Comparison of ENCODE assay signal across 8 cellular contexts in the genomic region with DNA sequence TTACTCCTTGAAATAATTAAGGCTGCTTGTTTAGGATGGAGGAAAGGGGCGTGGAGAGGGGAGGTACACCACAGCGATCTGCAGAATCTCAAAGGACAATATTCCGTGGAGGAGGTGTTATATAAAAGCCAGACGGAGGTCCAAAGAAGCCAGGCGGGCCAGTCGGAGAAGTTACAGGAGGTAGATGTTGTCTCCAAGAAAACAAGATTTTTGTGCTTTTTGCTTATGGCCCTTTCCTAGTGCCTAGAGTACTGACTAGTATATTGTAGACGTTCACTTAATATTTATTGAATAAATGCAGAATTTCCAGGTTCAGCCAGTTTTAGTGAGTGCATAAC. TPM values are rescaled to one million over a fixed set of nuclear protein-coding genes. Genes with fewer than 3 reads are reported as not detected.
DNase-seq lines count a peak whose midpoint lies in the region; ATAC-seq and TF ChIP-seq lines count a peak whose summit lies in the region.

No MANE protein-coding gene starts in this region.

- H3K36me3 ChIP-seq in stomach: no peaks in the 10 kb centered on the region

- no peak for TF ChIP-seq CTCF in stomach (IDR thresholded peaks at IDR 0.05)

- WGBS in stomach, 5 donors: 4 to 13% (median 10%) methylated on average over 7 of the region's 7 CpGs

- no peak for TF ChIP-seq POLR2A in stomach (IDR thresholded peaks at IDR 0.05)

- peaks cover 5% of the 10 kb centered on the region for H3K27me3 Mint-ChIP-seq in T-helper 2 cell treated with Interferon-gamma antibody and Interleukin-4, amounts not matched to agents 5 μg/mL and 100 μg/mL, for 36 hours (ENCODE audit: low read depth)
- H3K27me3 Mint-ChIP-seq in activated naive CD8-positive, alpha-beta T cell treated with anti-CD3 and anti-CD28 coated beads, Interleukin-2, amount 50 U/mL, for 24 hours: no peaks in the 10 kb centered on the region

- no peaks in the 10 kb centered on the region for H3K9me3 ChIP-seq in stomach

- DNase-seq in T-helper 2 cell treated with Interferon-gamma antibody and Interleukin-4, amounts not matched to agents 5 μg/mL and 100 μg/mL, for 36 hours (ENCODE audit: low spot score): no peak
- no peak for DNase-seq in T-helper 2 cell
- DNase-seq in activated naive CD8-positive, alpha-beta T cell treated with anti-CD3 and anti-CD28 coated beads, Interleukin-2, amount 50 U/mL, for 24 hours: peak; percentile 2
- peak; percentile 14 for DNase-seq in inferior parietal cortex (ENCODE audit: extremely low spot score)
- DNase-seq in stomach: no peak
- no peak for DNase-seq in A172 (ENCODE audit: low spot score)

- no peak for TF ChIP-seq EP300 in stomach (IDR thresholded peaks at IDR 0.05)

- H3K27ac ChIP-seq in stomach: peak overlapping the region; percentile 87 to 100 (median 90)

- peak overlapping the region; percentile 92 for H3K4me3 Mint-ChIP-seq in T-helper 2 cell treated with Interferon-gamma antibody and Interleukin-4, amounts not matched to agents 5 μg/mL and 100 μg/mL, for 36 hours
- H3K4me3 Mint-ChIP-seq in activated naive CD8-positive, alpha-beta T cell treated with anti-CD3 and anti-CD28 coated beads, Interleukin-2, amount 50 U/mL, for 24 hours: peak overlapping the region; percentile 93

- no peaks in the 10 kb centered on the region for H3K27me3 ChIP-seq in stomach

- no peak for ATAC-seq in activated naive CD8-positive, alpha-beta T cell treated with anti-CD3 and anti-CD28 coated beads, Interleukin-2, amount 50 U/mL, for 24 hours
- ATAC-seq in GM19467 (IDR thresholded peaks at IDR 0.05; ENCODE audit: unreplicated experiment) (no peak), GM21825 (IDR thresholded peaks at IDR 0.05; ENCODE audit: unreplicated experiment) (no peak)

- H3K9me3 Mint-ChIP-seq in T-helper 2 cell treated with Interferon-gamma antibody and Interleukin-4, amounts not matched to agents 5 μg/mL and 100 μg/mL, for 36 hours: no peaks in the 10 kb centered on the region
- H3K9me3 Mint-ChIP-seq in activated naive CD8-positive, alpha-beta T cell treated with anti-CD3 and anti-CD28 coated beads, Interleukin-2, amount 50 U/mL, for 24 hours: no peaks in the 10 kb centered on the region

- H3K27ac Mint-ChIP-seq in T-helper 2 cell treated with Interferon-gamma antibody and Interleukin-4, amounts not matched to agents 5 μg/mL and 100 μg/mL, for 36 hours: peak overlapping the region; percentile 31
- peak overlapping the region; percentile 22 for H3K27ac Mint-ChIP-seq in activated naive CD8-positive, alpha-beta T cell treated with anti-CD3 and anti-CD28 coated beads, Interleukin-2, amount 50 U/mL, for 24 hours

- H3K4me1 ChIP-seq in stomach: peaks cover 7 to 55% (median 31%) of the 10 kb centered on the region in 4 donors

- H3K4me3 ChIP-seq in stomach: peak overlapping the region; percentile 67 to 93 (median 84)

- peaks cover 19% of the 10 kb centered on the region for H3K36me3 Mint-ChIP-seq in T-helper 2 cell treated with Interferon-gamma antibody and Interleukin-4, amounts not matched to agents 5 μg/mL and 100 μg/mL, for 36 hours (ENCODE audit: low read depth)
- peaks cover 30% of the 10 kb centered on the region for H3K36me3 Mint-ChIP-seq in activated naive CD8-positive, alpha-beta T cell treated with anti-CD3 and anti-CD28 coated beads, Interleukin-2, amount 50 U/mL, for 24 hours (ENCODE audit: low read depth)

- intact Hi-C loops in stomach (cut with DNase I; ENCODE audit: low total_unique reads): no loop called here

- peaks cover 45% of the 10 kb centered on the region for H3K4me1 Mint-ChIP-seq in T-helper 2 cell treated with Interferon-gamma antibody and Interleukin-4, amounts not matched to agents 5 μg/mL and 100 μg/mL, for 36 hours (ENCODE audit: low read depth)
- H3K4me1 Mint-ChIP-seq in activated naive CD8-positive, alpha-beta T cell treated with anti-CD3 and anti-CD28 coated beads, Interleukin-2, amount 50 U/mL, for 24 hours: peaks cover 56% of the 10 kb centered on the region

RNA-seq across cellular contexts. Expression of a gene that starts 0.8 kb away (rescaled TPM):
- 10 to 100 TPM; 10.3 to 43.9 (median 20.9) TPM for total RNA-seq in stomach
- polyA plus RNA-seq in stomach: 10 to 100 TPM in 1 of 3 donors, 1 to 10 TPM in 2; 5.5 to 22.2 (median 8.0) TPM
- 37.5 and 37.6 TPM in 2 replicates for total RNA-seq in A172 (2014; rRNA removed; shearing (Covaris generic))

RNA-seq across cellular contexts. Expression of a gene that starts 57.2 kb away (rescaled TPM):
- total RNA-seq in stomach: not detected
- not detected for polyA plus RNA-seq in stomach
- total RNA-seq in A172 (2014; rRNA removed; shearing (Covaris generic)): not detected in 2 replicates

Comparison
In these comparisons a context has a peak if more than half of its experiments do, and no peak if none do; other contexts are left out.
1. DNase-seq: peak in activated naive CD8-positive, alpha-beta T cell treated with anti-CD3 and anti-CD28 coated beads, Interleukin-2, amount 50 U/mL, for 24 hours (single experiment) and inferior parietal cortex (single experiment); none in T-helper 2 cell treated with Interferon-gamma antibody and Interleukin-4, amounts not matched to agents 5 μg/mL and 100 μg/mL, for 36 hours (single experiment), T-helper 2 cell (0 of 5), stomach (single experiment) and A172 (single experiment).